Comparison of ENCODE assay signal across 8 cellular contexts in genomic region chr19:19203012-19203856, GRCh38. TPM values are rescaled to one million over a fixed set of nuclear protein-coding genes. Genes with fewer than 3 reads are reported as not detected.
DNase-seq lines count a peak whose midpoint lies in the region; ATAC-seq, FAIRE-seq and TF ChIP-seq lines count a peak whose summit lies in the region.

Gene NR2C2AP (minus strand): TSS chr19:19203414. CDS start chr19:19203060, 354 bp downstream.

- no peak within 1 kb of the TSS for H3K23ac ChIP-seq in trophoblast cell (ENCODE audit: low read length)

- H3K4me3 ChIP-seq in cardiac muscle cell, result peak within 1 kb of the TSS; percentile 44
- peak within 1 kb of the TSS; percentile 67 for H3K4me3 ChIP-seq in trophoblast cell (ENCODE audit: low read depth, low read length)
- peak within 1 kb of the TSS; percentile 49 to 84 (median 72) for H3K4me3 ChIP-seq in transverse colon

- DNase-seq in NCI-H1436 treated with DMSO at 0.1 percent for 48 hours (lab: John Stamatoyannopoulos, UW) (peak; percentile 46), T-helper 1 cell (peak; percentile 82 to 92 (median 85)), cardiac muscle cell (ENCODE audit: low read depth in 1 of 2, low spot score in 1 of 2) (peak; percentile 89 to 95), trophoblast cell (peak; percentile 90 to 94), transverse colon (peak; percentile 95)

- peaks cover 5% of the 10 kb centered on the region for H3K79me2 ChIP-seq in trophoblast cell (ENCODE audit: control insufficient read depth, insufficient read depth, low read length, poor library complexity)

- H2BK12ac ChIP-seq in trophoblast cell (ENCODE audit: low read length), result no peak within 1 kb of the TSS

- peak within 1 kb of the TSS; percentile 41 for H2BK120ac ChIP-seq in trophoblast cell (ENCODE audit: insufficient read depth, low read length, poor library complexity)

- intact Hi-C loops in transverse colon (cut with DNase I; ENCODE audit: low total_unique reads), result no loop called here

- ATAC-seq in HG02588 (IDR thresholded peaks at IDR 0.05; ENCODE audit: unreplicated experiment), result peak; percentile 59

- peak within 1 kb of the TSS; percentile 74 for H4K91ac ChIP-seq in trophoblast cell (ENCODE audit: low read depth, low read length)

- no peak within 1 kb of the TSS for H2BK5ac ChIP-seq in trophoblast cell (ENCODE audit: low read depth, low read length, poor library complexity)

- no peak for TF ChIP-seq EP300 in transverse colon (IDR thresholded peaks at IDR 0.05; ENCODE audit: low read depth)

- H3K27ac ChIP-seq in adipose tissue (ENCODE audit: low read depth, low read length), result no peak within 1 kb of the TSS
- no peak within 1 kb of the TSS for H3K27ac ChIP-seq in cardiac muscle cell
- peak within 1 kb of the TSS; percentile 32 for H3K27ac ChIP-seq in trophoblast cell (ENCODE audit: low read depth, low read length)
- peak within 1 kb of the TSS; percentile 76 to 89 (median 83) for H3K27ac ChIP-seq in transverse colon

- H3K9me3 ChIP-seq in cardiac muscle cell (ENCODE audit: low read depth) (no peaks in the 10 kb centered on the region), trophoblast cell (ENCODE audit: insufficient read depth, low read depth, low read length) (peaks cover 8% of the 10 kb centered on the region), transverse colon (no peaks in the 10 kb centered on the region)

- peak within 1 kb of the TSS; percentile 88 for H3K4me2 ChIP-seq in trophoblast cell (ENCODE audit: low read length)

- WGBS in adipose tissue, 3 donors, result 5 to 7% (median 6%) methylated on average over 58 to 60 of the region's 60 CpGs
- no CpG with 5 or more reads among the region's 60 CpGs for WGBS in trophoblast cell (ENCODE audit: extremely low coverage, insufficient coverage, insufficient read length)
- WGBS in transverse colon (ENCODE audit: low coverage in 1 of 2), 2 donors, result 6 to 20% methylated on average over 2 to 60 of the region's 60 CpGs

- peak within 1 kb of the TSS; percentile 84 for H3K9ac ChIP-seq in trophoblast cell (ENCODE audit: low read length)

- peak within 1 kb of the TSS; percentile 84 for H3K14ac ChIP-seq in trophoblast cell (ENCODE audit: low read length)

- H4K12ac ChIP-seq in trophoblast cell (ENCODE audit: low read depth, low read length), result peak within 1 kb of the TSS; percentile 5

- peak; percentile 97 for FAIRE-seq in G401.6 (lab: Jason Lieb, UNC)

- no peak for TF ChIP-seq POLR2A in transverse colon (IDR thresholded peaks at IDR 0.05)

- H3K79me1 ChIP-seq in trophoblast cell (ENCODE audit: low read length), result peaks cover 5% of the 10 kb centered on the region

- peak within 1 kb of the TSS; percentile 88 for H4K8ac ChIP-seq in trophoblast cell (ENCODE audit: low read depth, low read length)

- peak within 1 kb of the TSS; percentile 42 for H3K18ac ChIP-seq in trophoblast cell (ENCODE audit: low read length)

- no peaks in the 10 kb centered on the region for H3K27me3 ChIP-seq in cardiac muscle cell
- no peaks in the 10 kb centered on the region for H3K27me3 ChIP-seq in trophoblast cell (ENCODE audit: insufficient read depth, low read length)
- no peaks in the 10 kb centered on the region for H3K27me3 ChIP-seq in transverse colon

- H2AK5ac ChIP-seq in trophoblast cell (ENCODE audit: low read length), result peak within 1 kb of the TSS; percentile 63

- H3K36me3 ChIP-seq in cardiac muscle cell, result peaks cover 4% of the 10 kb centered on the region
- H3K36me3 ChIP-seq in trophoblast cell (ENCODE audit: control insufficient read depth in 1 of 2, insufficient read depth in 2 of 2, low read length in 2 of 2), result peaks cover 19 to 23% of the 10 kb centered on the region in 2 experiments
- H3K36me3 ChIP-seq in transverse colon, result peaks cover 0 to 12% (median 0%) of the 10 kb centered on the region in 4 donors

- no peak for TF ChIP-seq CTCF in cardiac muscle cell (IDR thresholded peaks at IDR 0.05; ENCODE audit: low read depth, low read length)
- no peak for TF ChIP-seq CTCF in transverse colon (IDR thresholded peaks at IDR 0.05)

- H3K4me1 ChIP-seq in cardiac muscle cell (ENCODE audit: low read depth), result peaks cover 5% of the 10 kb centered on the region
- H3K4me1 ChIP-seq in trophoblast cell (ENCODE audit: control insufficient read depth in 1 of 2, insufficient read depth in 2 of 2, low read length in 2 of 2), result peaks cover 5 to 7% of the 10 kb centered on the region in 2 experiments
- peaks cover 5 to 9% (median 8%) of the 10 kb centered on the region in 4 donors for H3K4me1 ChIP-seq in transverse colon

- peak within 1 kb of the TSS; percentile 45 for H3K4ac ChIP-seq in trophoblast cell (ENCODE audit: low read depth, low read length)

- in situ Hi-C loops in transverse colon (cut with MboI; ENCODE audit: low pct_ligation_motif_present in 1 of 4, low pct_unique_long_range_greater_than_20kb in 1 of 4, low sequenced_read_pairs in 3 of 4), result no loop called here

- H2AFZ ChIP-seq in trophoblast cell (ENCODE audit: insufficient read depth, low read length, poor library complexity), result peak within 1 kb of the TSS; percentile 74

RNA-seq across cellular contexts. Expression of gene NR2C2AP, which starts in this region (rescaled TPM):
- polyA plus RNA-seq in adipose tissue, result 10 to 100 TPM in 2 of 3 donors, 1 to 10 TPM in 1; 9.3 to 16.0 (median 15.5) TPM
- total RNA-seq in cardiac muscle cell, result 5.1 and 6.4 TPM in 2 replicates
- 7.8 and 10.0 TPM in 2 replicates for polyA plus RNA-seq in cardiac muscle cell
- 9.3 and 10.1 TPM in 2 replicates for polyA plus RNA-seq in trophoblast cell (2013)
- 10 to 100 TPM in 1 of 4 donors, 1 to 10 TPM in 3; 2.2 to 12.3 (median 6.4) TPM for total RNA-seq in transverse colon

Comparison
In these comparisons a context has a peak if more than half of its experiments do, and no peak if none do; other contexts are left out.
1. H3K27ac ChIP-seq: peak in trophoblast cell (single experiment) and transverse colon (4 of 4); none in adipose tissue (single experiment) and cardiac muscle cell (single experiment).
2. Peak in every context shown above with its lines, with median percentiles within 50 percentile points of each other: DNase-seq and H3K4me3 ChIP-seq.